16 cellular contexts compared by ENCODE assay signal in the genomic region with DNA sequence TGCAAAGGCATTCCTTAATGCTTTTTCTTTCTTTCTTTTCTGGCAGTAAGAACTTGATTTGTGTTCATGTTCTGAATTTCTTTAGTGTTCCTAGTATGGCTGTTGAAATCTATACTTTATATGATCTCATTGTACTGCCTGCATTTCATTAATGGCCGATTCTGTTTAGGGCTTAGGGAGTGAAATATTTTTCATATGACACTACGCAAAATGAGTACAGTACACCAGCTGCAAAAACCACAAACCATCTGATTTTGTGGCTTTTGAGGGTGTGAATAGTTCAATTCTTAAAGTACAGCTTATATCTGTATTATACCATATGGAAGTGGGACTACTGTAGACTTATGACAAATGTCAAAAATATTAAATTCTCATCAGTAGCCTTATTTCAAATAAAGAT.
A peak's percentile ranks its signal among the peaks of the same experiment; 100 is the strongest.
DNase-seq lines count a peak whose midpoint lies in the region; ATAC-seq and TF ChIP-seq lines count a peak whose summit lies in the region.
"Had no signal": no experiment of that assay in that cellular context is flagged by ENCODE, and none has a peak within 500 bp of the region (broad histone marks: within the 10 kb centered on the region; RNA-seq: fewer than 3 reads in every experiment).

No MANE protein-coding gene starts in this region.

- H3K4me3 ChIP-seq in choroid plexus epithelial cell (ENCODE audit: low read depth, low read length) = no peak overlapping the region
- H3K4me3 ChIP-seq: coronary artery, ovary, Peyer's patch had no signal

- TF ChIP-seq CTCF in choroid plexus epithelial cell (conservative IDR thresholded peaks at IDR 0.05; ENCODE audit: low read depth, low read length) = no peak
- TF ChIP-seq CTCF in nephron (IDR thresholded peaks at IDR 0.05; ENCODE audit: unreplicated experiment in 3 of 3) = no peak
- no peak for TF ChIP-seq CTCF in glutamatergic neuron (IDR thresholded peaks at IDR 0.05; ENCODE audit: partially characterized antibody, unreplicated experiment)

- intact Hi-C loops in activated CD4-positive, alpha-beta memory T cell treated with anti-CD3 and anti-CD28 coated beads for 36 hours (cut with micrococcal nuclease) = no loop called here

- ATAC-seq in HG03108 (IDR thresholded peaks at IDR 0.05; ENCODE audit: unreplicated experiment) = no peak
- ATAC-seq: activated T-helper 17 cell treated with anti-CD3 and anti-CD28 coated beads, Interleukin-2, amount 50 U/mL, for 72 hours; WTC11 had no signal

- CTCF ChIA-PET in activated CD4-positive, alpha-beta memory T cell treated with anti-CD3 and anti-CD28 coated beads for 36 hours (lab: Charles Lee) = no interaction called here

- H3K36me3 Mint-ChIP-seq in nephron (ENCODE audit: low read depth) (no peaks in the 10 kb centered on the region), glutamatergic neuron (ENCODE audit: unreplicated experiment) (no peaks in the 10 kb centered on the region)
- H3K36me3 Mint-ChIP-seq in activated CD4-positive, alpha-beta memory T cell treated with anti-CD3 and anti-CD28 coated beads for 36 hours = no peaks in the 10 kb centered on the region
- H3K36me3 Mint-ChIP-seq: WTC11 had no signal

- DNase-seq in HCEC 1CT (peak; percentile 83), RPMI7951 (ENCODE audit: low read depth) (peak; percentile 28), choroid plexus epithelial cell (ENCODE audit: low read depth) (peak; percentile 63), HT-29 (ENCODE audit: low spot score) (no peak), glutamatergic neuron (no peak)
- no peak for DNase-seq in activated CD4-positive, alpha-beta memory T cell treated with anti-CD3 and anti-CD28 coated beads for 36 hours
- DNase-seq: activated CD8-positive, alpha-beta memory T cell treated with anti-CD3 and anti-CD28 coated beads for 24 hours; amniotic stem cell; H7; ovary; Peyer's patch had no signal

- H3K9me3 Mint-ChIP-seq in nephron (no peaks in the 10 kb centered on the region), glutamatergic neuron (ENCODE audit: unreplicated experiment) (no peaks in the 10 kb centered on the region)
- no peaks in the 10 kb centered on the region for H3K9me3 Mint-ChIP-seq in activated CD4-positive, alpha-beta memory T cell treated with anti-CD3 and anti-CD28 coated beads for 36 hours
- H3K9me3 Mint-ChIP-seq: activated T-helper 17 cell treated with anti-CD3 and anti-CD28 coated beads, Interleukin-2, amount 50 U/mL, for 72 hours; WTC11 had no signal

- H3K27ac Mint-ChIP-seq in nephron (peak overlapping the region; percentile 20 to 56 (median 48)), glutamatergic neuron (ENCODE audit: unreplicated experiment) (no peak overlapping the region)
- H3K27ac Mint-ChIP-seq in activated CD4-positive, alpha-beta memory T cell treated with anti-CD3 and anti-CD28 coated beads for 36 hours = no peak overlapping the region
- H3K27ac Mint-ChIP-seq: activated T-helper 17 cell treated with anti-CD3 and anti-CD28 coated beads, Interleukin-2, amount 50 U/mL, for 72 hours; WTC11 had no signal

- H3K4me1 Mint-ChIP-seq in nephron (peaks cover 10% of the 10 kb centered on the region), glutamatergic neuron (ENCODE audit: low read depth, unreplicated experiment) (peaks cover 4% of the 10 kb centered on the region)
- no peaks in the 10 kb centered on the region for H3K4me1 Mint-ChIP-seq in activated CD4-positive, alpha-beta memory T cell treated with anti-CD3 and anti-CD28 coated beads for 36 hours (ENCODE audit: low read depth)
- H3K4me1 Mint-ChIP-seq: activated T-helper 17 cell treated with anti-CD3 and anti-CD28 coated beads, Interleukin-2, amount 50 U/mL, for 72 hours had no signal

- H3K4me3 Mint-ChIP-seq in nephron = no peak overlapping the region
- H3K4me3 Mint-ChIP-seq in glutamatergic neuron (ENCODE audit: unreplicated experiment) = no peak overlapping the region
- H3K4me3 Mint-ChIP-seq in activated CD4-positive, alpha-beta memory T cell treated with anti-CD3 and anti-CD28 coated beads for 36 hours = no peak overlapping the region
- H3K4me3 Mint-ChIP-seq: activated T-helper 17 cell treated with anti-CD3 and anti-CD28 coated beads, Interleukin-2, amount 50 U/mL, for 72 hours; WTC11 had no signal

- no peaks in the 10 kb centered on the region for H3K27me3 Mint-ChIP-seq in nephron (ENCODE audit: low read depth)
- no peaks in the 10 kb centered on the region for H3K27me3 Mint-ChIP-seq in glutamatergic neuron (ENCODE audit: unreplicated experiment)
- peaks cover 1% of the 10 kb centered on the region for H3K27me3 Mint-ChIP-seq in activated CD4-positive, alpha-beta memory T cell treated with anti-CD3 and anti-CD28 coated beads for 36 hours

- POLR2A ChIA-PET in activated CD4-positive, alpha-beta memory T cell treated with anti-CD3 and anti-CD28 coated beads for 36 hours (lab: Charles Lee) = no interaction called here

Comparison
In these comparisons a context has a peak if more than half of its experiments do, and no peak if none do; other contexts are left out.
1. DNase-seq: peak in HCEC 1CT (single experiment), RPMI7951 (single experiment) and choroid plexus epithelial cell (single experiment); none in HT-29 (single experiment), glutamatergic neuron (single experiment) and activated CD4-positive, alpha-beta memory T cell treated with anti-CD3 and anti-CD28 coated beads for 36 hours (single experiment).
2. H3K27ac Mint-ChIP-seq: peak in nephron (3 of 3); none in glutamatergic neuron (single experiment) and activated CD4-positive, alpha-beta memory T cell treated with anti-CD3 and anti-CD28 coated beads for 36 hours (single experiment).